ENCODE assay signal across 26 cellular contexts in genomic region chr10:129942936-129943724, GRCh38. TPM values are rescaled to one million over a fixed set of nuclear protein-coding genes. Genes with fewer than 3 reads are reported as not detected.
A peak's percentile ranks its signal among the peaks of the same experiment; 100 is the strongest.
DNase-seq lines count a peak whose midpoint lies in the region; ATAC-seq and TF ChIP-seq lines count a peak whose summit lies in the region.
"Had no signal": no experiment of that assay in that cellular context is flagged by ENCODE, and none has a peak within 500 bp of the region (broad histone marks: within the 10 kb centered on the region; RNA-seq: fewer than 3 reads in every experiment).

No MANE protein-coding gene starts in this region.

- peaks cover 36% of the 10 kb centered on the region for H4K20me1 ChIP-seq in osteoblast (ENCODE audit: insufficient read depth, low read length)

- TF ChIP-seq CTCF in AG10803 (conservative IDR thresholded peaks at IDR 0.05; ENCODE audit: low read length) (no peak), heart right ventricle (IDR thresholded peaks at IDR 0.05) (no peak), osteoblast (IDR thresholded peaks at IDR 0.05; ENCODE audit: extremely low read depth, low read depth, low read length) (no peak)

- H3K9me3 ChIP-seq in heart right ventricle: no peaks in the 10 kb centered on the region
- H3K9me3 ChIP-seq in osteoblast (ENCODE audit: low read depth, low read length): no peaks in the 10 kb centered on the region
- H3K9me3 ChIP-seq: A549, ascending aorta, BE2C, esophagus muscularis mucosa, SJSA1, upper lobe of left lung had no signal

- peaks cover 9 to 96% (median 62%) of the 10 kb centered on the region in 9 donors for H3K4me1 ChIP-seq in heart right ventricle
- peaks cover 32% of the 10 kb centered on the region for H3K4me1 ChIP-seq in osteoblast (ENCODE audit: insufficient read depth, low read length)
- H3K4me1 ChIP-seq: A549, SJSA1, upper lobe of left lung had no signal

- 58 to 62% methylated on average over 12 of the region's 12 CpGs for WGBS in heart right ventricle, 2 donors

- H3K27ac ChIP-seq in heart right ventricle (peak overlapping the region in 7 of 10 donors; percentile 1 to 71 (median 55)), osteoblast (ENCODE audit: low read depth, low read length) (peak overlapping the region; percentile 19)
- H3K27ac ChIP-seq: A549, ascending aorta, esophagus muscularis mucosa, SJSA1, upper lobe of left lung had no signal

- H3K79me2 ChIP-seq in osteoblast (ENCODE audit: insufficient read depth, low read length): peaks cover 96% of the 10 kb centered on the region

- no peak overlapping the region for H3K4me3 ChIP-seq in AG10803 (ENCODE audit: low read length)
- H3K4me3 ChIP-seq in heart right ventricle: no peak overlapping the region
- no peak overlapping the region for H3K4me3 ChIP-seq in osteoblast (ENCODE audit: insufficient read depth, low read length)
- H3K4me3 ChIP-seq: A549, ascending aorta, esophagus muscularis mucosa, SJSA1, upper lobe of left lung had no signal

- no peak overlapping the region for H2AFZ ChIP-seq in osteoblast (ENCODE audit: low read length)

- no peaks in the 10 kb centered on the region for H3K36me3 ChIP-seq in heart right ventricle
- H3K36me3 ChIP-seq in osteoblast (ENCODE audit: insufficient read depth, low read length): peaks cover 12% of the 10 kb centered on the region
- H3K36me3 ChIP-seq: ascending aorta, esophagus muscularis mucosa, SJSA1, upper lobe of left lung had no signal

- no peak for ATAC-seq in heart right ventricle
- ATAC-seq: A549; activated CD8-positive, alpha-beta T cell treated with anti-CD3 and anti-CD28 coated beads for 36 hours; activated naive CD4-positive, alpha-beta T cell treated with anti-CD3 and anti-CD28 coated beads, Interleukin-2, amount 50 U/mL, for 72 hours had no signal

- intact Hi-C loops in heart right ventricle (cut with DNase I): loop anchor here in 5 of 10 donors (5.0 to 10.0 kb wide), 3 partner anchors 48 to 58 kb away; no protein-coding TSS in a partner anchor

- H3K4me2 ChIP-seq in osteoblast (ENCODE audit: insufficient read depth, low read length): no peak overlapping the region
- H3K4me2 ChIP-seq: A549 had no signal

- H3K27me3 ChIP-seq in heart right ventricle: no peaks in the 10 kb centered on the region
- no peaks in the 10 kb centered on the region for H3K27me3 ChIP-seq in osteoblast (ENCODE audit: insufficient read depth, low read length)
- H3K27me3 ChIP-seq: ascending aorta, BE2C, SJSA1, upper lobe of left lung had no signal

- peak; percentile 21 for DNase-seq in AG10803 (ENCODE audit: low read depth)
- peak; percentile 27 for DNase-seq in SK-N-DZ (ENCODE audit: low spot score)
- no peak for DNase-seq in heart right ventricle
- peak; percentile 72 for DNase-seq in osteoblast (ENCODE audit: insufficient read length, low spot score, missing footprints)
- no peak for DNase-seq in hypothalamus (lab: John Stamatoyannopoulos, UW)
- no peak for DNase-seq in activated CD8-positive, alpha-beta memory T cell treated with anti-CD3 and anti-CD28 coated beads, Interleukin-2, amount 50 U/mL, for 4 hours
- no peak for DNase-seq in LoVo (ENCODE audit: low spot score)
- no peak for DNase-seq in NCI-H1048 (lab: John Stamatoyannopoulos, UW)
- DNase-seq: activated CD4-positive, CD25-positive, alpha-beta regulatory T cell treated with anti-CD3 and anti-CD28 coated beads, Interleukin-2, amount 50 U/mL, for 72 hours; activated CD8-positive, alpha-beta T cell treated with anti-CD3 and anti-CD28 coated beads for 36 hours; BE2C; central memory CD4-positive, alpha-beta T cell; endodermal cell; kidney glomerular epithelial cell; NCI-H1092; NCI-H187; NCI-H524 treated with DMSO at 0.1 percent for 48 hours; small intestine; stimulated activated CD4-positive, alpha-beta T cell treated with anti-CD3 and anti-CD28 coated beads, Interleukin-2, amount 100 ng/mL, for 24 hours; upper lobe of left lung had no signal

RNA-seq across cellular contexts. Expression of gene EBF3, which starts 20.9 kb away (rescaled TPM):
- 16.3 and 17.2 TPM in 2 replicates for polyA plus RNA-seq in SK-N-DZ (2014; cell fraction: cytosol; rRNA removed)
- polyA plus RNA-seq in SK-N-DZ (2014; cell fraction: nucleus; rRNA removed): 18.2 and 24.6 TPM in 2 replicates
- total RNA-seq in heart right ventricle (10 to 100 TPM in 1 of 10 donors, 1 to 10 TPM in 9; 4.3 to 12.2 (median 5.6) TPM), osteoblast (31.8 and 35.4 TPM in 2 replicates)
- 10 to 100 TPM in 1 of 2 donors, 1 to 10 TPM in 1; 3.9 to 10.7 TPM for polyA plus RNA-seq in heart right ventricle
- total RNA-seq: activated CD8-positive, alpha-beta T cell treated with anti-CD3 and anti-CD28 coated beads for 36 hours; activated naive CD4-positive, alpha-beta T cell treated with anti-CD3 and anti-CD28 coated beads, Interleukin-2, amount 50 U/mL, for 72 hours; SJSA1; T-helper 1 cell treated with Interleukin-12 subunit alpha and Interleukin-12 subunit beta and Interleukin-4 antibody, amounts not matched to agents 30 ng/mL and 1 ng/mL, for 36 hours had no signal

Comparison
In these comparisons a context has a peak if more than half of its experiments do, and no peak if none do; other contexts are left out.
1. DNase-seq: peak in AG10803 (single experiment), SK-N-DZ (single experiment) and osteoblast (single experiment); none in heart right ventricle (0 of 2), hypothalamus (0 of 51), activated CD8-positive, alpha-beta memory T cell treated with anti-CD3 and anti-CD28 coated beads, Interleukin-2, amount 50 U/mL, for 4 hours (single experiment), LoVo (single experiment) and NCI-H1048 (single experiment).